1 cellular context compared by ENCODE assay signal in the genomic region with DNA sequence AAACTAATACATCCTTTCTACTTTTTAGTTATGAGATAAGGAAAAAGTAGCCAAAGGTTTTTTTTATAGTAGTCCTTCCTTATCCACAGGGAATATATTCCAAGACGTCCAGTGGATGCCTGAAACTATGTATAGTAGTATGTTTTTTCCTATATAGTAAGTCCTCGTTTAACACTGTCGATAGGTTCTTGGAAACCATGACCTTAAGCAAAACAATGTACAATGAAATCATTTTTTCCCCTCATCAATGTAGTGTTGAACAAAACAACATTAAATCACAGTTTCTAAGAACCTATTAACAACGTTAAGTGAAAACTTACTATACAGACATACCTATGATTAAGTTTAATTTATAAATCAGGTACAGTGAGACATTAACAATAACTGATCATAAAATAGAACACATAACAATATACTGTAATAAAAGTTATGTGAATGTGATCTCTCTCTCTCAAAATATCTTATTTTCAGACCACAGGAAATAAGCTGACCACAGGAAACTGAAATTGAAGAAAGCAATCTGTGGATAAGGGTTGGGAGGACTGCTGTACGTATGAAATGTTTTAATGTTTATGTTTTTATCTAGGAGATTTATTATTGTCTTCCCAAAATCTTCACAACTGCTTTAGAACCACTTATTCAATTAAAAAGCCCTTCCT.
TF ChIP-seq lines count a peak whose summit lies in the region.

No MANE protein-coding gene starts in this region.

TF ChIP-seq in endothelial cell of umbilical vein, 7 proteins besides CTCF, POLR2A, EP300 and RAD21:
- TF ChIP-seq JUN (IDR thresholded peaks at IDR 0.05; ENCODE audit: borderline replicate concordance, insufficient read depth, insufficient read length, low read depth), result peak; percentile 57
- TF ChIP-seq, protein P1, sequence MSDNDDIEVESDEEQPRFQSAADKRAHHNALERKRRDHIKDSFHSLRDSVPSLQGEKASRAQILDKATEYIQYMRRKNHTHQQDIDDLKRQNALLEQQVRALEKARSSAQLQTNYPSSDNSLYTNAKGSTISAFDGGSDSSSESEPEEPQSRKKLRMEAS (IDR thresholded peaks at IDR 0.05; ENCODE audit: insufficient read depth, insufficient read length), result no peak
- peak; percentile 18 for TF ChIP-seq GATA2 (IDR thresholded peaks at IDR 0.05; ENCODE audit: insufficient read depth, insufficient read length, low read depth, low read length)
TF ChIP-seq in endothelial cell of umbilical vein: peak in this region for 2.
